Comparison of ENCODE assay signal across 22 cellular contexts in genomic region chr10:124959564-124959963, GRCh38.
"Had no signal": no experiment of that assay in that cellular context is flagged by ENCODE, and none has a peak within 500 bp of the region (broad histone marks: within the 10 kb centered on the region; RNA-seq: fewer than 3 reads in every experiment).

No MANE protein-coding gene starts in this region.

- H3K27me3 Mint-ChIP-seq: dendritic cell treated with granulocyte-macrophage colony-stimulating factor and Interleukin-4, amounts not matched to agents 40 ng/mL and 50 ng/mL, for 4 days; effector memory CD8-positive, alpha-beta T cell; natural killer cell treated with Interleukin-12 subunit alpha and Interleukin-12 subunit beta and Interleukin-15 and Interleukin-18, amount 100 ng/mL, for 72 hours; progenitor cell of endocrine pancreas had no signal

- H3K4me2 ChIP-seq: neural progenitor cell had no signal

- H3K27me3 ChIP-seq: esophagus muscularis mucosa, gastrocnemius medialis, heart right ventricle, neural progenitor cell, pancreas, tibial artery had no signal

- H2AFZ ChIP-seq: neural progenitor cell had no signal

- H3K36me3 Mint-ChIP-seq: natural killer cell treated with Interleukin-12 subunit alpha and Interleukin-12 subunit beta and Interleukin-15 and Interleukin-18, amount 100 ng/mL, for 72 hours had no signal

- H3K27ac Mint-ChIP-seq: dendritic cell treated with granulocyte-macrophage colony-stimulating factor and Interleukin-4, amounts not matched to agents 40 ng/mL and 50 ng/mL, for 4 days; natural killer cell treated with Interleukin-12 subunit alpha and Interleukin-12 subunit beta and Interleukin-15 and Interleukin-18, amount 100 ng/mL, for 72 hours; neural progenitor cell had no signal

- H3K9me3 Mint-ChIP-seq: dendritic cell treated with granulocyte-macrophage colony-stimulating factor and Interleukin-4, amounts not matched to agents 40 ng/mL and 50 ng/mL, for 4 days; effector memory CD8-positive, alpha-beta T cell; natural killer cell treated with Interleukin-12 subunit alpha and Interleukin-12 subunit beta and Interleukin-15 and Interleukin-18, amount 100 ng/mL, for 72 hours; neural progenitor cell had no signal

- FAIRE-seq: colon, islet of Langerhans, pancreas, small intestine had no signal

- H3K4me3 ChIP-seq: esophagus muscularis mucosa, gastrocnemius medialis, heart right ventricle, mucosa of descending colon, neural progenitor cell, pancreas, tibial artery had no signal

- ATAC-seq: effector memory CD8-positive, alpha-beta T cell; gastrocnemius medialis; heart right ventricle; left lobe of liver; mucosa of descending colon; natural killer cell treated with Interleukin-12 subunit alpha and Interleukin-12 subunit beta and Interleukin-15 and Interleukin-18, amount 100 ng/mL, for 72 hours; pancreas; right cardiac atrium had no signal

- H3K9ac ChIP-seq: neural progenitor cell had no signal

- H3K4me1 ChIP-seq: neural progenitor cell had no signal

- H3K4me3 Mint-ChIP-seq: dendritic cell treated with granulocyte-macrophage colony-stimulating factor and Interleukin-4, amounts not matched to agents 40 ng/mL and 50 ng/mL, for 4 days; effector memory CD8-positive, alpha-beta T cell; natural killer cell treated with Interleukin-12 subunit alpha and Interleukin-12 subunit beta and Interleukin-15 and Interleukin-18, amount 100 ng/mL, for 72 hours; neural progenitor cell had no signal

- DNase-seq: effector memory CD8-positive, alpha-beta T cell; gastrocnemius medialis; heart right ventricle; hypothalamus; mammary epithelial cell; mucosa of descending colon; occipital lobe; pancreas; right cardiac atrium; small intestine; stimulated activated CD4-positive, alpha-beta T cell treated with anti-CD3 and anti-CD28 coated beads, Interleukin-2, amount 100 ng/mL, for 48 hours; stimulated activated naive CD4-positive, alpha-beta T cell treated with Interleukin-2 at 50 U/mL for 16 hours; tibial artery had no signal

- H3K9me3 ChIP-seq: esophagus muscularis mucosa, gastrocnemius medialis, heart right ventricle, mucosa of descending colon, pancreas, tibial artery had no signal

- H3K27ac ChIP-seq: epithelial cell of prostate, esophagus muscularis mucosa, heart right ventricle, neural progenitor cell, pancreas, tibial artery had no signal

- H3K36me3 ChIP-seq: esophagus muscularis mucosa, gastrocnemius medialis, neural progenitor cell, pancreas, tibial artery had no signal
